Comparison of ENCODE assay signal across 1 cellular context in the genomic region with DNA sequence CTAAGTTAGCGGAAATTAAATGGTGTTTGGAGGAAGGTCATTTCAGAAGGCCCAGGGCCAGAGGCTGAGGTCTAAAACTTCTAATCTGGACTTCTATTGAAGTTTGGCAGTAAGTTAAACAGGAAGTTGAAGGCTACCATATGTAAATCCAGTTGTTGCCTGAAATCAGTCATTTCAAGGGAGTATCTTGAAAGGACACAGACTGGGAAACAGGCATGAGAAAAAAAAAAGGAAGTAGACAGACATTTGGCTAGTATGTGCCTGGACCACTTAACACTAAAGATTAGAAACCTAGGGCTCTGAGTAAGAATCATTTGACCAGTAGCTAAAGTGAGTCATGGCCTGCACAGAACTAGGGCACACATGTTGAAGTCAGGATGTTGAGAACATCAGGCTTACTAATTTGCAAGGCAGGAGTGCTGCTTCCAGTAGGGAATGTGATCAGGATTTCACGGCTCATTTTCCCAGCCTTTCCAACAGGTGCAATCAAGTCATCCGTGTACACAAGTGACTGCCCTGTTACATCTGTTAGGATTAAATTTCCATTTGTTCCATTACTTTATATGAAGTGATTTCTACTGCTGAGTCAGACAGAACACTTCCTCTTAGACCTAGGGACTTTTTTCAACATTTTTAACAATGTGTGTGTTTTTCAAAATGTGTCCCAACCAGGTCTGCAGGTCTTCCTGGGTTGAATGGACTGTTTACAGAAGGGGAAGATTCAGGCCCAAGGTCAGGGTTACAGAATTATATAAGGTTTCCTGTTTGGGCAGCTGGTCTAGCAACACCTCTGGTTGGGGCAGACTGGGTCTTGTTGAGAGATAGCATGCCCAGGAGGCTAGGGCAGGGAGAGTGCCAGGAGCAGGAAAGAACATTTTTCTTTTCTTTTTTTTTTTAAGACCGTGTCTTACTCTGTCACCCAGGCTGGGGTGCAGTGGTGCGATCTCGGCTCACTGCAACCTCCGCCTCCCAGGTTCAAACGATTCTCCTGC.
TF ChIP-seq lines count a peak whose summit lies in the region.

No MANE protein-coding gene starts in this region.

TF ChIP-seq in HepG2, 621 proteins besides CTCF, POLR2A, EP300 and RAD21 (continued from another document and continues in another):
- TF ChIP-seq, protein P1, sequence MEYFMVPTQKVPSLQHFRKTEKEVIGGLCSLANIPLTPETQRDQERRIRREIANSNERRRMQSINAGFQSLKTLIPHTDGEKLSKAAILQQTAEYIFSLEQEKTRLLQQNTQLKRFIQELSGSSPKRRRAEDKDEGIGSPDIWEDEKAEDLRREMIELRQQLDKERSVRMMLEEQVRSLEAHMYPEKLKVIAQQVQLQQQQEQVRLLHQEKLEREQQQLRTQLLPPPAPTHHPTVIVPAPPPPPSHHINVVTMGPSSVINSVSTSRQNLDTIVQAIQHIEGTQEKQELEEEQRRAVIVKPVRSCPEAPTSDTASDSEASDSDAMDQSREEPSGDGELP (IDR thresholded peaks at IDR 0.05; ENCODE audit: borderline replicate concordance, low read depth) = peak; percentile 96
- peak; percentile 79; the same call in 1 of the 2 replicates for TF ChIP-seq FOXJ3 (CRISPR knock-in tag; IDR thresholded peaks at IDR 0.05; ENCODE audit: borderline replicate concordance)
- TF ChIP-seq ZFP1 (CRISPR knock-in tag; IDR thresholded peaks at IDR 0.05) = no peak; the same call in 1 of the 2 replicates
- TF ChIP-seq, protein P2, sequence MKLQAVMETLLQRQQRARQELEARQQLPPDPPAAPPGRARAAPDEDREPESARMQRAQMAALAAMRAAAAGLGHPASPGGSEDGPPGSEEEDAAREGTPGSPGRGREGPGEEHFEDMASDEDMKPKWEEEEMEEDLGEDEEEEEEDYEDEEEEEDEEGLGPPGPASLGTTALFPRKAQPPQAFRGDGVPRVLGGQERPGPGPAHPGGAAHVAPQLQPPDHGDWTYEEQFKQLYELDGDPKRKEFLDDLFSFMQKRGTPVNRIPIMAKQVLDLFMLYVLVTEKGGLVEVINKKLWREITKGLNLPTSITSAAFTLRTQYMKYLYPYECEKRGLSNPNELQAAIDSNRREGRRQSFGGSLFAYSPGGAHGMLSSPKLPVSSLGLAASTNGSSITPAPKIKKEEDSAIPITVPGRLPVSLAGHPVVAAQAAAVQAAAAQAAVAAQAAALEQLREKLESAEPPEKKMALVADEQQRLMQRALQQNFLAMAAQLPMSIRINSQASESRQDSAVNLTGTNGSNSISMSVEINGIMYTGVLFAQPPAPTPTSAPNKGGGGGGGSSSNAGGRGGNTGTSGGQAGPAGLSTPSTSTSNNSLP (IDR thresholded peaks at IDR 0.05; ENCODE audit: low read depth, low read length) = peak; percentile 54
- TF ChIP-seq CBFB (CRISPR knock-in tag; IDR thresholded peaks at IDR 0.05) = 0 out of 2 replicates have a peak, but pooled peaks have one; percentile 42
- TF ChIP-seq SRSF1 (optimal IDR thresholded peaks at IDR 0.05; ENCODE audit: low read depth, low read length) = no peak
- TF ChIP-seq ZNF570 (CRISPR knock-in tag; IDR thresholded peaks at IDR 0.05; ENCODE audit: borderline replicate concordance) = no peak
- TF ChIP-seq KAT2B (IDR thresholded peaks at IDR 0.05; ENCODE audit: borderline replicate concordance, low read depth, low read length) = no peak
- TF ChIP-seq, protein P3, sequence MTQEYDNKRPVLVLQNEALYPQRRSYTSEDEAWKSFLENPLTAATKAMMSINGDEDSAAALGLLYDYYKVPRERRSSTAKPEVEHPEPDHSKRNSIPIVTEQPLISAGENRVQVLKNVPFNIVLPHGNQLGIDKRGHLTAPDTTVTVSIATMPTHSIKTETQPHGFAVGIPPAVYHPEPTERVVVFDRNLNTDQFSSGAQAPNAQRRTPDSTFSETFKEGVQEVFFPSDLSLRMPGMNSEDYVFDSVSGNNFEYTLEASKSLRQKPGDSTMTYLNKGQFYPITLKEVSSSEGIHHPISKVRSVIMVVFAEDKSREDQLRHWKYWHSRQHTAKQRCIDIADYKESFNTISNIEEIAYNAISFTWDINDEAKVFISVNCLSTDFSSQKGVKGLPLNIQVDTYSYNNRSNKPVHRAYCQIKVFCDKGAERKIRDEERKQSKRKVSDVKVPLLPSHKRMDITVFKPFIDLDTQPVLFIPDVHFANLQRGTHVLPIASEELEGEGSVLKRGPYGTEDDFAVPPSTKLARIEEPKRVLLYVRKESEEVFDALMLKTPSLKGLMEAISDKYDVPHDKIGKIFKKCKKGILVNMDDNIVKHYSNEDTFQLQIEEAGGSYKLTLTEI (CRISPR knock-in tag; conservative IDR thresholded peaks at IDR 0.05) = no peak
- TF ChIP-seq KMT2B (CRISPR knock-in tag; IDR thresholded peaks at IDR 0.05) = no peak
- no peak; the same call in 1 of the 2 replicates for TF ChIP-seq ZSCAN29 (CRISPR knock-in tag; conservative IDR thresholded peaks at IDR 0.05)
- no peak for TF ChIP-seq MAFK (conservative IDR thresholded peaks at IDR 0.05 in 1 of 2, IDR thresholded peaks at IDR 0.05 in 1 of 2; ENCODE audit: low read length in 2 of 2)
- TF ChIP-seq, protein P4, sequence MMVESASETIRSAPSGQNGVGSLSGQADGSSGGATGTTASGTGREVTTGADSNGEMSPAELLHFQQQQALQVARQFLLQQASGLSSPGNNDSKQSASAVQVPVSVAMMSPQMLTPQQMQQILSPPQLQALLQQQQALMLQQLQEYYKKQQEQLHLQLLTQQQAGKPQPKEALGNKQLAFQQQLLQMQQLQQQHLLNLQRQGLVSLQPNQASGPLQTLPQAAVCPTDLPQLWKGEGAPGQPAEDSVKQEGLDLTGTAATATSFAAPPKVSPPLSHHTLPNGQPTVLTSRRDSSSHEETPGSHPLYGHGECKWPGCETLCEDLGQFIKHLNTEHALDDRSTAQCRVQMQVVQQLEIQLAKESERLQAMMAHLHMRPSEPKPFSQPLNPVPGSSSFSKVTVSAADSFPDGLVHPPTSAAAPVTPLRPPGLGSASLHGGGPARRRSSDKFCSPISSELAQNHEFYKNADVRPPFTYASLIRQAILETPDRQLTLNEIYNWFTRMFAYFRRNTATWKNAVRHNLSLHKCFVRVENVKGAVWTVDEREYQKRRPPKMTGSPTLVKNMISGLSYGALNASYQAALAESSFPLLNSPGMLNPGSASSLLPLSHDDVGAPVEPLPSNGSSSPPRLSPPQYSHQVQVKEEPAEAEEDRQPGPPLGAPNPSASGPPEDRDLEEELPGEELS (CRISPR knock-in tag; IDR thresholded peaks at IDR 0.05) = peak; percentile 85
- peak; percentile 87 for TF ChIP-seq GATA4 (IDR thresholded peaks at IDR 0.05; ENCODE audit: borderline replicate concordance, low read depth)
- TF ChIP-seq, protein P5, sequence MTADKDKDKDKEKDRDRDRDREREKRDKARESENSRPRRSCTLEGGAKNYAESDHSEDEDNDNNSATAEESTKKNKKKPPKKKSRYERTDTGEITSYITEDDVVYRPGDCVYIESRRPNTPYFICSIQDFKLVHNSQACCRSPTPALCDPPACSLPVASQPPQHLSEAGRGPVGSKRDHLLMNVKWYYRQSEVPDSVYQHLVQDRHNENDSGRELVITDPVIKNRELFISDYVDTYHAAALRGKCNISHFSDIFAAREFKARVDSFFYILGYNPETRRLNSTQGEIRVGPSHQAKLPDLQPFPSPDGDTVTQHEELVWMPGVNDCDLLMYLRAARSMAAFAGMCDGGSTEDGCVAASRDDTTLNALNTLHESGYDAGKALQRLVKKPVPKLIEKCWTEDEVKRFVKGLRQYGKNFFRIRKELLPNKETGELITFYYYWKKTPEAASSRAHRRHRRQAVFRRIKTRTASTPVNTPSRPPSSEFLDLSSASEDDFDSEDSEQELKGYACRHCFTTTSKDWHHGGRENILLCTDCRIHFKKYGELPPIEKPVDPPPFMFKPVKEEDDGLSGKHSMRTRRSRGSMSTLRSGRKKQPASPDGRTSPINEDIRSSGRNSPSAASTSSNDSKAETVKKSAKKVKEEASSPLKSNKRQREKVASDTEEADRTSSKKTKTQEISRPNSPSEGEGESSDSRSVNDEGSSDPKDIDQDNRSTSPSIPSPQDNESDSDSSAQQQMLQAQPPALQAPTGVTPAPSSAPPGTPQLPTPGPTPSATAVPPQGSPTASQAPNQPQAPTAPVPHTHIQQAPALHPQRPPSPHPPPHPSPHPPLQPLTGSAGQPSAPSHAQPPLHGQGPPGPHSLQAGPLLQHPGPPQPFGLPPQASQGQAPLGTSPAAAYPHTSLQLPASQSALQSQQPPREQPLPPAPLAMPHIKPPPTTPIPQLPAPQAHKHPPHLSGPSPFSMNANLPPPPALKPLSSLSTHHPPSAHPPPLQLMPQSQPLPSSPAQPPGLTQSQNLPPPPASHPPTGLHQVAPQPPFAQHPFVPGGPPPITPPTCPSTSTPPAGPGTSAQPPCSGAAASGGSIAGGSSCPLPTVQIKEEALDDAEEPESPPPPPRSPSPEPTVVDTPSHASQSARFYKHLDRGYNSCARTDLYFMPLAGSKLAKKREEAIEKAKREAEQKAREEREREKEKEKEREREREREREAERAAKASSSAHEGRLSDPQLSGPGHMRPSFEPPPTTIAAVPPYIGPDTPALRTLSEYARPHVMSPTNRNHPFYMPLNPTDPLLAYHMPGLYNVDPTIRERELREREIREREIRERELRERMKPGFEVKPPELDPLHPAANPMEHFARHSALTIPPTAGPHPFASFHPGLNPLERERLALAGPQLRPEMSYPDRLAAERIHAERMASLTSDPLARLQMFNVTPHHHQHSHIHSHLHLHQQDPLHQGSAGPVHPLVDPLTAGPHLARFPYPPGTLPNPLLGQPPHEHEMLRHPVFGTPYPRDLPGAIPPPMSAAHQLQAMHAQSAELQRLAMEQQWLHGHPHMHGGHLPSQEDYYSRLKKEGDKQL (CRISPR knock-in tag; IDR thresholded peaks at IDR 0.05; ENCODE audit: low read depth) = peak; percentile 79
- no peak for TF ChIP-seq SP140L (CRISPR knock-in tag; IDR thresholded peaks at IDR 0.05; ENCODE audit: borderline replicate concordance)
- TF ChIP-seq ZNF337 (CRISPR knock-in tag; IDR thresholded peaks at IDR 0.05; ENCODE audit: borderline replicate concordance, low read depth) = no peak
- TF ChIP-seq PPARG (CRISPR knock-in tag; conservative IDR thresholded peaks at IDR 0.05) = peak; percentile 98
- TF ChIP-seq FOXK2 (IDR thresholded peaks at IDR 0.05) = no peak
- TF ChIP-seq EEA1 (CRISPR knock-in tag; IDR thresholded peaks at IDR 0.05; ENCODE audit: borderline replicate concordance) = no peak
- no peak for TF ChIP-seq PCBP2 (optimal IDR thresholded peaks at IDR 0.05; ENCODE audit: low read depth, low read length, poor library complexity, severe bottlenecking)
- no peak; the same call in none of the 2 replicates for TF ChIP-seq ARNTL (CRISPR knock-in tag; IDR thresholded peaks at IDR 0.05)
- no peak for TF ChIP-seq NFRKB (IDR thresholded peaks at IDR 0.05)
- TF ChIP-seq, protein P6, sequence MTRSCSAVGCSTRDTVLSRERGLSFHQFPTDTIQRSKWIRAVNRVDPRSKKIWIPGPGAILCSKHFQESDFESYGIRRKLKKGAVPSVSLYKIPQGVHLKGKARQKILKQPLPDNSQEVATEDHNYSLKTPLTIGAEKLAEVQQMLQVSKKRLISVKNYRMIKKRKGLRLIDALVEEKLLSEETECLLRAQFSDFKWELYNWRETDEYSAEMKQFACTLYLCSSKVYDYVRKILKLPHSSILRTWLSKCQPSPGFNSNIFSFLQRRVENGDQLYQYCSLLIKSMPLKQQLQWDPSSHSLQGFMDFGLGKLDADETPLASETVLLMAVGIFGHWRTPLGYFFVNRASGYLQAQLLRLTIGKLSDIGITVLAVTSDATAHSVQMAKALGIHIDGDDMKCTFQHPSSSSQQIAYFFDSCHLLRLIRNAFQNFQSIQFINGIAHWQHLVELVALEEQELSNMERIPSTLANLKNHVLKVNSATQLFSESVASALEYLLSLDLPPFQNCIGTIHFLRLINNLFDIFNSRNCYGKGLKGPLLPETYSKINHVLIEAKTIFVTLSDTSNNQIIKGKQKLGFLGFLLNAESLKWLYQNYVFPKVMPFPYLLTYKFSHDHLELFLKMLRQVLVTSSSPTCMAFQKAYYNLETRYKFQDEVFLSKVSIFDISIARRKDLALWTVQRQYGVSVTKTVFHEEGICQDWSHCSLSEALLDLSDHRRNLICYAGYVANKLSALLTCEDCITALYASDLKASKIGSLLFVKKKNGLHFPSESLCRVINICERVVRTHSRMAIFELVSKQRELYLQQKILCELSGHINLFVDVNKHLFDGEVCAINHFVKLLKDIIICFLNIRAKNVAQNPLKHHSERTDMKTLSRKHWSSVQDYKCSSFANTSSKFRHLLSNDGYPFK (CRISPR knock-in tag; IDR thresholded peaks at IDR 0.05; ENCODE audit: borderline replicate concordance) = no peak
- TF ChIP-seq ZZZ3 (CRISPR knock-in tag; IDR thresholded peaks at IDR 0.05; ENCODE audit: borderline replicate concordance) = no peak; the same call in 1 of the 2 replicates
- TF ChIP-seq REL (CRISPR knock-in tag; conservative IDR thresholded peaks at IDR 0.05) = no peak
- TF ChIP-seq BRCA1 (CRISPR knock-in tag; IDR thresholded peaks at IDR 0.05) = no peak; the same call in 1 of the 2 replicates
- no peak for TF ChIP-seq ZNF720 (CRISPR knock-in tag; IDR thresholded peaks at IDR 0.05)
- TF ChIP-seq PTBP1 (IDR thresholded peaks at IDR 0.05; ENCODE audit: low read depth, low read length, poor library complexity, severe bottlenecking) = no peak
- TF ChIP-seq, protein P7, sequence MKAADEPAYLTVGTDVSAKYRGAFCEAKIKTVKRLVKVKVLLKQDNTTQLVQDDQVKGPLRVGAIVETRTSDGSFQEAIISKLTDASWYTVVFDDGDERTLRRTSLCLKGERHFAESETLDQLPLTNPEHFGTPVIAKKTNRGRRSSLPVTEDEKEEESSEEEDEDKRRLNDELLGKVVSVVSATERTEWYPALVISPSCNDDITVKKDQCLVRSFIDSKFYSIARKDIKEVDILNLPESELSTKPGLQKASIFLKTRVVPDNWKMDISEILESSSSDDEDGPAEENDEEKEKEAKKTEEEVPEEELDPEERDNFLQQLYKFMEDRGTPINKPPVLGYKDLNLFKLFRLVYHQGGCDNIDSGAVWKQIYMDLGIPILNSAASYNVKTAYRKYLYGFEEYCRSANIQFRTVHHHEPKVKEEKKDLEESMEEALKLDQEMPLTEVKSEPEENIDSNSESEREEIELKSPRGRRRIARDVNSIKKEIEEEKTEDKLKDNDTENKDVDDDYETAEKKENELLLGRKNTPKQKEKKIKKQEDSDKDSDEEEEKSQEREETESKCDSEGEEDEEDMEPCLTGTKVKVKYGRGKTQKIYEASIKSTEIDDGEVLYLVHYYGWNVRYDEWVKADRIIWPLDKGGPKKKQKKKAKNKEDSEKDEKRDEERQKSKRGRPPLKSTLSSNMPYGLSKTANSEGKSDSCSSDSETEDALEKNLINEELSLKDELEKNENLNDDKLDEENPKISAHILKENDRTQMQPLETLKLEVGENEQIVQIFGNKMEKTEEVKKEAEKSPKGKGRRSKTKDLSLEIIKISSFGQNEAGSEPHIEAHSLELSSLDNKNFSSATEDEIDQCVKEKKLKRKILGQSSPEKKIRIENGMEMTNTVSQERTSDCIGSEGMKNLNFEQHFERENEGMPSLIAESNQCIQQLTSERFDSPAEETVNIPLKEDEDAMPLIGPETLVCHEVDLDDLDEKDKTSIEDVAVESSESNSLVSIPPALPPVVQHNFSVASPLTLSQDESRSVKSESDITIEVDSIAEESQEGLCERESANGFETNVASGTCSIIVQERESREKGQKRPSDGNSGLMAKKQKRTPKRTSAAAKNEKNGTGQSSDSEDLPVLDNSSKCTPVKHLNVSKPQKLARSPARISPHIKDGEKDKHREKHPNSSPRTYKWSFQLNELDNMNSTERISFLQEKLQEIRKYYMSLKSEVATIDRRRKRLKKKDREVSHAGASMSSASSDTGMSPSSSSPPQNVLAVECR (CRISPR knock-in tag; IDR thresholded peaks at IDR 0.05; ENCODE audit: borderline replicate concordance) = no peak; the same call in 1 of the 2 replicates
- no peak for TF ChIP-seq CENPX (CRISPR knock-in tag; IDR thresholded peaks at IDR 0.05)
- peak; percentile 36; the same call in 1 of the 2 replicates for TF ChIP-seq RELA (CRISPR knock-in tag; IDR thresholded peaks at IDR 0.05)
